1 cellular context compared by ENCODE assay signal in the genomic region with DNA sequence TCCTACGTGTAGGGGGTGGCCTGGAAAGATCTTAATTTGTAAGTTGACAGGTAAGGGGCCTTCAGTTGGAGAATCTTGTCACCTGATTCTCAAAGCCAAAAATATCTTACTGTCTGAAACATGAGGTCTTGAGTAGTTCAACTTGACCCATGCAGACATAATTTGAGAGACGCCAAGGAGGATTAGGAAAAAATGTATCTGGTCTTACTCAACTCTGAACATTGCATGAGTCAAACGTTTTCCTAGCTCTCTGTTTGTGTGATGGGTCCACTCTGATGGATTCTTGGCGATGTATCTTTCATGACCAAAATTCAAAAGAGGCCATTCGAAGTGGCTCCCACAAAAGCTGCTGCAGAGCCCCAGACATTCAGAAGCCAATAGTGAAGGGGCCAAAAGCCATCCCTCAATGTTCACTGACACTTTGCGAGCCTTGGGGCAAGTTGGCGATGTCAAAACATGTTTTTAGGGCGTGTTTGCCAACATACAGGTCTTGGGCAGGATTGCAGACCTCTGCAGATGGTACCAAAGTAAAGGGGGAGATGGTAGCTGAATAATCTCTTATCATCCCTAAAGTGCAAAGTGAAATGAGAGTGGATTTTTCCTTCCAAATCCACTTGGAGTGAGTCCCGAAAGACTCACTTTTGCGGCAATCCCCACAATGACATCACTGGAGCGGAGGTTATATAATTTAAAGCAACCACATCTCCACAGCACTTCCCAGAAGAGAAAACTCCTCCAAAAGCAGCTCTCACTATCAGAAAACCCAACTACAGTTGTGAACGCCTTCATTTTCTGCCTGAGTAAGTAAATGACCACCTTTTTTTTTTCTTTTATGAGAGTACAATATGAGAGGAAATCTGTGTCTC.
TF ChIP-seq lines count a peak whose summit lies in the region.

A gene (plus strand): TSS at position 710 of the 866 bp plus-strand sequence. CDS start 7,473 bp downstream, outside the sequence.

TF ChIP-seq in GM23338, 12 proteins besides CTCF, POLR2A, EP300 and RAD21 (continued from another document):
- TF ChIP-seq, protein P1, sequence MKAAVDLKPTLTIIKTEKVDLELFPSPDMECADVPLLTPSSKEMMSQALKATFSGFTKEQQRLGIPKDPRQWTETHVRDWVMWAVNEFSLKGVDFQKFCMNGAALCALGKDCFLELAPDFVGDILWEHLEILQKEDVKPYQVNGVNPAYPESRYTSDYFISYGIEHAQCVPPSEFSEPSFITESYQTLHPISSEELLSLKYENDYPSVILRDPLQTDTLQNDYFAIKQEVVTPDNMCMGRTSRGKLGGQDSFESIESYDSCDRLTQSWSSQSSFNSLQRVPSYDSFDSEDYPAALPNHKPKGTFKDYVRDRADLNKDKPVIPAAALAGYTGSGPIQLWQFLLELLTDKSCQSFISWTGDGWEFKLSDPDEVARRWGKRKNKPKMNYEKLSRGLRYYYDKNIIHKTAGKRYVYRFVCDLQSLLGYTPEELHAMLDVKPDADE (IDR thresholded peaks at IDR 0.05): no peak
- TF ChIP-seq, protein P2, sequence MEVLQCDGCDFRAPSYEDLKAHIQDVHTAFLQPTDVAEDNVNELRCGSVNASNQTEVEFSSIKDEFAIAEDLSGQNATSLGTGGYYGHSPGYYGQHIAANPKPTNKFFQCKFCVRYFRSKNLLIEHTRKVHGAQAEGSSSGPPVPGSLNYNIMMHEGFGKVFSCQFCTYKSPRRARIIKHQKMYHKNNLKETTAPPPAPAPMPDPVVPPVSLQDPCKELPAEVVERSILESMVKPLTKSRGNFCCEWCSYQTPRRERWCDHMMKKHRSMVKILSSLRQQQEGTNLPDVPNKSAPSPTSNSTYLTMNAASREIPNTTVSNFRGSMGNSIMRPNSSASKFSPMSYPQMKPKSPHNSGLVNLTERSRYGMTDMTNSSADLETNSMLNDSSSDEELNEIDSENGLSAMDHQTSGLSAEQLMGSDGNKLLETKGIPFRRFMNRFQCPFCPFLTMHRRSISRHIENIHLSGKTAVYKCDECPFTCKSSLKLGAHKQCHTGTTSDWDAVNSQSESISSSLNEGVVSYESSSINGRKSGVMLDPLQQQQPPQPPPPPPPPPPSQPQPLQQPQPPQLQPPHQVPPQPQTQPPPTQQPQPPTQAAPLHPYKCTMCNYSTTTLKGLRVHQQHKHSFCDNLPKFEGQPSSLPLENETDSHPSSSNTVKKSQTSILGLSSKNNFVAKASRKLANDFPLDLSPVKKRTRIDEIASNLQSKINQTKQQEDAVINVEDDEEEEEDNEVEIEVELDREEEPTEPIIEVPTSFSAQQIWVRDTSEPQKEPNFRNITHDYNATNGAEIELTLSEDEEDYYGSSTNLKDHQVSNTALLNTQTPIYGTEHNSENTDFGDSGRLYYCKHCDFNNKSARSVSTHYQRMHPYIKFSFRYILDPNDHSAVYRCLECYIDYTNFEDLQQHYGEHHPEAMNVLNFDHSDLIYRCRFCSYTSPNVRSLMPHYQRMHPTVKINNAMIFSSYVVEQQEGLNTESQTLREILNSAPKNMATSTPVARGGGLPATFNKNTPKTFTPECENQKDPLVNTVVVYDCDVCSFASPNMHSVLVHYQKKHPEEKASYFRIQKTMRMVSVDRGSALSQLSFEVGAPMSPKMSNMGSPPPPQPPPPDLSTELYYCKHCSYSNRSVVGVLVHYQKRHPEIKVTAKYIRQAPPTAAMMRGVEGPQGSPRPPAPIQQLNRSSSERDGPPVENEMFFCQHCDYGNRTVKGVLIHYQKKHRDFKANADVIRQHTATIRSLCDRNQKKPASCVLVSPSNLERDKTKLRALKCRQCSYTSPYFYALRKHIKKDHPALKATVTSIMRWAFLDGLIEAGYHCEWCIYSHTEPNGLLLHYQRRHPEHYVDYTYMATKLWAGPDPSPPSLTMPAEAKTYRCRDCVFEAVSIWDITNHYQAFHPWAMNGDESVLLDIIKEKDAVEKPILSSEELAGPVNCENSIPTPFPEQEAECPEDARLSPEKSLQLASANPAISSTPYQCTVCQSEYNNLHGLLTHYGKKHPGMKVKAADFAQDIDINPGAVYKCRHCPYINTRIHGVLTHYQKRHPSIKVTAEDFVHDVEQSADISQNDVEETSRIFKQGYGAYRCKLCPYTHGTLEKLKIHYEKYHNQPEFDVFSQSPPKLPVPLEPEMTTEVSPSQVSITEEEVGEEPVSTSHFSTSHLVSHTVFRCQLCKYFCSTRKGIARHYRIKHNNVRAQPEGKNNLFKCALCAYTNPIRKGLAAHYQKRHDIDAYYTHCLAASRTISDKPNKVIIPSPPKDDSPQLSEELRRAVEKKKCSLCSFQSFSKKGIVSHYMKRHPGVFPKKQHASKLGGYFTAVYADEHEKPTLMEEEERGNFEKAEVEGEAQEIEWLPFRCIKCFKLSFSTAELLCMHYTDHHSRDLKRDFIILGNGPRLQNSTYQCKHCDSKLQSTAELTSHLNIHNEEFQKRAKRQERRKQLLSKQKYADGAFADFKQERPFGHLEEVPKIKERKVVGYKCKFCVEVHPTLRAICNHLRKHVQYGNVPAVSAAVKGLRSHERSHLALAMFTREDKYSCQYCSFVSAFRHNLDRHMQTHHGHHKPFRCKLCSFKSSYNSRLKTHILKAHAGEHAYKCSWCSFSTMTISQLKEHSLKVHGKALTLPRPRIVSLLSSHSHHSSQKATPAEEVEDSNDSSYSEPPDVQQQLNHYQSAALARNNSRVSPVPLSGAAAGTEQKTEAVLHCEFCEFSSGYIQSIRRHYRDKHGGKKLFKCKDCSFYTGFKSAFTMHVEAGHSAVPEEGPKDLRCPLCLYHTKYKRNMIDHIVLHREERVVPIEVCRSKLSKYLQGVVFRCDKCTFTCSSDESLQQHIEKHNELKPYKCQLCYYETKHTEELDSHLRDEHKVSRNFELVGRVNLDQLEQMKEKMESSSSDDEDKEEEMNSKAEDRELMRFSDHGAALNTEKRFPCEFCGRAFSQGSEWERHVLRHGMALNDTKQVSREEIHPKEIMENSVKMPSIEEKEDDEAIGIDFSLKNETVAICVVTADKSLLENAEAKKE (CRISPR knock-in tag; IDR thresholded peaks at IDR 0.05): no peak
- TF ChIP-seq STAT1 (IDR thresholded peaks at IDR 0.05; ENCODE audit: unreplicated experiment): no peak
